In the genomic region with DNA sequence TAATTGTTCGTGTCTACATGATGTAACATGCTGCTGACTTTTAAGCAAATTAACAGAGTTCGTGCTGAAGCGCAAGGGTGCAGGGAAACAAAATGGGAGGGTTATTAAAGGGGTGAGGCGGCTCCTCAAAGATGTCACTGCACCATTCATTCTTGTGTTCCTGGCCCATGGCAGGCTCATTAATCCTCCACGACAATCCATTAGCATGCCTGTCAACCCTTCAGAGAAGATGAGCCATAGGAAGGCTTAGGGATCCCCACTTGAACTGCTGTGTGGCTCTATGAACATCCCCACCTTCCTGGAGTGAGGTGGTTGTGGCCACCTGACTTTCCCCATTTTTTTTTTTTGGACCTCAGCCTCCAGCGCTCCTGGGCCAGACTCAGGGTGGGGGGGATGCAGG, we compare ENCODE assay signal across 1 cellular context.
TF ChIP-seq lines count a peak whose summit lies in the region.

No MANE protein-coding gene starts in this region.

TF ChIP-seq in neural cell, 6 proteins besides CTCF, POLR2A, EP300 and RAD21:
- TF ChIP-seq, protein P1, sequence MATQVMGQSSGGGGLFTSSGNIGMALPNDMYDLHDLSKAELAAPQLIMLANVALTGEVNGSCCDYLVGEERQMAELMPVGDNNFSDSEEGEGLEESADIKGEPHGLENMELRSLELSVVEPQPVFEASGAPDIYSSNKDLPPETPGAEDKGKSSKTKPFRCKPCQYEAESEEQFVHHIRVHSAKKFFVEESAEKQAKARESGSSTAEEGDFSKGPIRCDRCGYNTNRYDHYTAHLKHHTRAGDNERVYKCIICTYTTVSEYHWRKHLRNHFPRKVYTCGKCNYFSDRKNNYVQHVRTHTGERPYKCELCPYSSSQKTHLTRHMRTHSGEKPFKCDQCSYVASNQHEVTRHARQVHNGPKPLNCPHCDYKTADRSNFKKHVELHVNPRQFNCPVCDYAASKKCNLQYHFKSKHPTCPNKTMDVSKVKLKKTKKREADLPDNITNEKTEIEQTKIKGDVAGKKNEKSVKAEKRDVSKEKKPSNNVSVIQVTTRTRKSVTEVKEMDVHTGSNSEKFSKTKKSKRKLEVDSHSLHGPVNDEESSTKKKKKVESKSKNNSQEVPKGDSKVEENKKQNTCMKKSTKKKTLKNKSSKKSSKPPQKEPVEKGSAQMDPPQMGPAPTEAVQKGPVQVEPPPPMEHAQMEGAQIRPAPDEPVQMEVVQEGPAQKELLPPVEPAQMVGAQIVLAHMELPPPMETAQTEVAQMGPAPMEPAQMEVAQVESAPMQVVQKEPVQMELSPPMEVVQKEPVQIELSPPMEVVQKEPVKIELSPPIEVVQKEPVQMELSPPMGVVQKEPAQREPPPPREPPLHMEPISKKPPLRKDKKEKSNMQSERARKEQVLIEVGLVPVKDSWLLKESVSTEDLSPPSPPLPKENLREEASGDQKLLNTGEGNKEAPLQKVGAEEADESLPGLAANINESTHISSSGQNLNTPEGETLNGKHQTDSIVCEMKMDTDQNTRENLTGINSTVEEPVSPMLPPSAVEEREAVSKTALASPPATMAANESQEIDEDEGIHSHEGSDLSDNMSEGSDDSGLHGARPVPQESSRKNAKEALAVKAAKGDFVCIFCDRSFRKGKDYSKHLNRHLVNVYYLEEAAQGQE (IDR thresholded peaks at IDR 0.05; ENCODE audit: borderline replicate concordance), result no peak
- no peak for TF ChIP-seq EZH2 (IDR thresholded peaks at IDR 0.05; ENCODE audit: borderline replicate concordance, insufficient read depth, low read length, poor library complexity, severe bottlenecking)
- no peak for TF ChIP-seq MXI1 (conservative IDR thresholded peaks at IDR 0.05; ENCODE audit: poor library complexity, severe bottlenecking)
- TF ChIP-seq SMC3 (conservative IDR thresholded peaks at IDR 0.05; ENCODE audit: poor library complexity), result no peak
- no peak for TF ChIP-seq TAF1 (IDR thresholded peaks at IDR 0.05; ENCODE audit: low read depth)
- no peak for TF ChIP-seq POLR2AphosphoS5 (IDR thresholded peaks at IDR 0.05)
